Comparison of ENCODE assay signal across 15 cellular contexts in the genomic region with DNA sequence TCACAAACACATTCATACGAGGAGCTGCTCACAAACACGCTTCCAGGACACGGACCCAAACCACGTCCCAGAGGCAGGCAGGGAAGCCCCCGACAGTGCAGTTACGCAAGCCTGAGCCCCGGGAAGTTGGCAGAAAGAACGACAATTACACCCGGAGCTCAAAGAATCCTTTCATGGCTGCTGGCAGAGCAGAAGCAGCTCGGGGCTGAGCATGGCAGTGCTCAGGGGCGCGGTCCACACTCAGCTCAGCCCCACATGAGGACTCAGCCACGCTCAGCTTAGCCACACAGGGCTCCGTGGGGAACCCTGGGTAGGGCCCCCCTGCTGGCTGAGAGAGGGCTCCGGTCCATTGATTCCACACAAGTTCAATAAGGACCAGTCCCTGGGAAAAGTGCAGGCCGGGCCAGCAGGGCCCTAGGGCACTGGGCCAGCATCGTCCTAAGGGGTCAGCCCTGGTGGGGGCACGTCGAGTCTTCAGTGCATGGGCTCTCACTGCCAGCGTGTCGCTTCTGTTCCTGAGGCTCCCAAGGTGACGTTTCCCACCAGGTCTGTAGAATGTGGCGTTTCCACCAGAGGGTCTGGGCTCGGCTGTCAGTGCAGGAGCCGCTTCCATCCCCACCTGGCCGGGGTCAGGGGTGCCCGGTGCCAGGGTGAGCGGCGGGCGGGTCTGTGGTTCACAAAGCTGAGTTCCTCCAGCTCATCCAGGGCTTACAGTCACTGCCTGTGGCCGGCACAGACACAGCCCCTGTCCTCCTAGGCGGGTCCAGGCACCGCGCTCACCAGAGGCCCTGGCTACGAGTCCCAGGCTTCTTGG. TPM values are rescaled to one million over a fixed set of nuclear protein-coding genes. Genes with fewer than 3 reads are reported as not detected.
DNase-seq lines count a peak whose midpoint lies in the region; ATAC-seq, FAIRE-seq and TF ChIP-seq lines count a peak whose summit lies in the region.
"Had no signal": no experiment of that assay in that cellular context is flagged by ENCODE, and none has a peak within 500 bp of the region (broad histone marks: within the 10 kb centered on the region; RNA-seq: fewer than 3 reads in every experiment).

No MANE protein-coding gene starts in this region.

- intact Hi-C loops in dorsolateral prefrontal cortex (cut with DNase I) (no loop called here), stomach (cut with DNase I; ENCODE audit: low total_unique reads) (no loop called here)

- H3K4me3 Mint-ChIP-seq in stimulated activated naive CD8-positive, alpha-beta T cell treated with anti-CD3 and anti-CD28 coated beads, Interleukin-15, amount 100 ng/mL, for 72 hours, result peak overlapping the region in 1 of 2 donors; percentile 51
- H3K4me3 Mint-ChIP-seq: stimulated activated naive CD8-positive, alpha-beta T cell treated with anti-CD3 and anti-CD28 coated beads, Interleukin-15, Interleukin-2, amounts not matched to agents 100 ng/mL and 50 ng/mL, for 24 hours had no signal

- H3K36me3 ChIP-seq in MG63 (peaks cover 61% of the 10 kb centered on the region), mesenchymal stem cell (ENCODE audit: control insufficient read depth in 1 of 2, insufficient read depth in 2 of 2, low read depth in 1 of 2, low read length in 2 of 2) (peaks cover 53 to 63% of the 10 kb centered on the region in 2 experiments), stomach (peaks cover 0 to 38% (median 33%) of the 10 kb centered on the region in 4 donors)

- H4K8ac ChIP-seq in mesenchymal stem cell (ENCODE audit: low read length), result no peak overlapping the region

- H3K9me3 ChIP-seq in MG63 (no peaks in the 10 kb centered on the region), mesenchymal stem cell (ENCODE audit: control insufficient read depth, low read length) (no peaks in the 10 kb centered on the region), stomach (no peaks in the 10 kb centered on the region)
- H3K9me3 ChIP-seq: left lung had no signal

- no peak overlapping the region for H3K4me3 ChIP-seq in MG63
- H3K4me3 ChIP-seq in dorsolateral prefrontal cortex, result peak overlapping the region in 19 of 59 donors; percentile 1 to 40 (median 13)
- peak overlapping the region in 1 of 2 experiments; percentile 29 for H3K4me3 ChIP-seq in mesenchymal stem cell (ENCODE audit: insufficient read depth in 1 of 2, low read depth in 1 of 2, low read length in 2 of 2)
- no peak overlapping the region for H3K4me3 ChIP-seq in stomach
- H3K4me3 ChIP-seq: left lung had no signal

- H3K9ac ChIP-seq in mesenchymal stem cell (ENCODE audit: low read length), result peak overlapping the region; percentile 95

- no peak overlapping the region for H2AFZ ChIP-seq in mesenchymal stem cell (ENCODE audit: low read depth, low read length)

- H3K14ac ChIP-seq in mesenchymal stem cell (ENCODE audit: low read length in 2 of 2), result peak overlapping the region in 1 of 2 experiments; percentile 39

- peak overlapping the region; percentile 29 to 61 for H3K18ac ChIP-seq in mesenchymal stem cell (ENCODE audit: low read depth in 1 of 2, low read length in 2 of 2)

- H2BK15ac ChIP-seq in mesenchymal stem cell (ENCODE audit: low read depth, poor library complexity, severe bottlenecking), result no peak overlapping the region

- FAIRE-seq in HTR-8/SVneo (lab: Jason Lieb, UNC), result no peak
- FAIRE-seq: endometrium had no signal

- peaks cover 5 to 15% of the 10 kb centered on the region in 2 donors for H3K9me3 Mint-ChIP-seq in stimulated activated naive CD8-positive, alpha-beta T cell treated with anti-CD3 and anti-CD28 coated beads, Interleukin-15, amount 100 ng/mL, for 72 hours

- H3K27ac ChIP-seq in dorsolateral prefrontal cortex, result peak overlapping the region in 48 of 59 donors; percentile 10 to 87 (median 62)
- peak overlapping the region; percentile 0 for H3K27ac ChIP-seq in mesenchymal stem cell (ENCODE audit: low read length, poor library complexity, severe bottlenecking)
- H3K27ac ChIP-seq in stomach, result peak overlapping the region; percentile 34 to 85 (median 70)
- H3K27ac ChIP-seq: left lung, VCaP had no signal

- H2BK12ac ChIP-seq in mesenchymal stem cell (ENCODE audit: low read length in 2 of 2), result peak overlapping the region in 1 of 2 experiments; percentile 59

- WGBS in mesenchymal stem cell, result 92% methylated on average over 35 of the region's 35 CpGs
- WGBS in stomach, 5 donors, result 58 to 70% (median 62%) methylated on average over 21 to 35 of the region's 35 CpGs

- peaks cover 30% of the 10 kb centered on the region for H3K27me3 Mint-ChIP-seq in stimulated activated naive CD8-positive, alpha-beta T cell treated with anti-CD3 and anti-CD28 coated beads, Interleukin-15, amount 100 ng/mL, for 72 hours

- peak overlapping the region; percentile 28 for H4K91ac ChIP-seq in mesenchymal stem cell (ENCODE audit: low read length)

- ATAC-seq in HG02870 (IDR thresholded peaks at IDR 0.05; ENCODE audit: unreplicated experiment) (no peak), GM21737 (IDR thresholded peaks at IDR 0.05; ENCODE audit: unreplicated experiment) (no peak)
- no peak for ATAC-seq in stimulated activated naive CD8-positive, alpha-beta T cell treated with anti-CD3 and anti-CD28 coated beads, Interleukin-15, amount 100 ng/mL, for 72 hours
- ATAC-seq: left lung had no signal

- H3K27ac Mint-ChIP-seq in stimulated activated naive CD8-positive, alpha-beta T cell treated with anti-CD3 and anti-CD28 coated beads, Interleukin-15, amount 100 ng/mL, for 72 hours, result no peak overlapping the region
- H3K27ac Mint-ChIP-seq: IgD-negative memory B cell; stimulated activated naive CD8-positive, alpha-beta T cell treated with anti-CD3 and anti-CD28 coated beads, Interleukin-15, Interleukin-2, amounts not matched to agents 100 ng/mL and 50 ng/mL, for 24 hours had no signal

- H2BK120ac ChIP-seq in mesenchymal stem cell (ENCODE audit: low read depth, low read length), result no peak overlapping the region

- H3K27me3 ChIP-seq in MG63, result no peaks in the 10 kb centered on the region
- H3K27me3 ChIP-seq in dorsolateral prefrontal cortex, result no peaks in the 10 kb centered on the region
- H3K27me3 ChIP-seq in mesenchymal stem cell (ENCODE audit: control insufficient read depth in 1 of 2, insufficient read depth in 1 of 2, low read length in 2 of 2), result no peaks in the 10 kb centered on the region
- no peaks in the 10 kb centered on the region for H3K27me3 ChIP-seq in stomach
- H3K27me3 ChIP-seq: left lung had no signal

- peaks cover 23% of the 10 kb centered on the region for H3K79me1 ChIP-seq in mesenchymal stem cell (replicated peaks; ENCODE audit: low read length, poor library complexity, severe bottlenecking)

- H2BK5ac ChIP-seq in mesenchymal stem cell (ENCODE audit: low read depth, low read length, poor library complexity, severe bottlenecking), result no peak overlapping the region

- peaks cover 53% of the 10 kb centered on the region for H3K4me1 ChIP-seq in mesenchymal stem cell (ENCODE audit: control insufficient read depth, insufficient read depth, low read depth, low read length)
- peaks cover 42 to 75% (median 58%) of the 10 kb centered on the region in 4 donors for H3K4me1 ChIP-seq in stomach

- H3K4me1 Mint-ChIP-seq in stimulated activated naive CD8-positive, alpha-beta T cell treated with anti-CD3 and anti-CD28 coated beads, Interleukin-15, amount 100 ng/mL, for 72 hours, result peaks cover 77% of the 10 kb centered on the region

- H3K4ac ChIP-seq in mesenchymal stem cell (ENCODE audit: low read depth in 1 of 2, low read length in 2 of 2), result peak overlapping the region in 1 of 2 experiments; percentile 80

- TF ChIP-seq EP300 in stomach (IDR thresholded peaks at IDR 0.05), result no peak

- TF ChIP-seq CTCF in dorsolateral prefrontal cortex (IDR thresholded peaks at IDR 0.05 in 54 of 56, conservative IDR thresholded peaks at IDR 0.05 in 2 of 56; ENCODE audit: low read depth in 1 of 56, partially characterized antibody in 56 of 56), result peak in 2 of 56 donors; percentile 18 to 30
- no peak for TF ChIP-seq CTCF in stomach (IDR thresholded peaks at IDR 0.05)

- peak overlapping the region; percentile 2 for H2AK5ac ChIP-seq in mesenchymal stem cell (ENCODE audit: low read length, severe bottlenecking)

- TF ChIP-seq POLR2A in stomach (IDR thresholded peaks at IDR 0.05), result no peak

- DNase-seq in MG63 (peak; percentile 64), dorsolateral prefrontal cortex (peak in 7 of 10 donors; percentile 37 to 78 (median 74)), mesenchymal stem cell (no peak), stomach (no peak), HTR-8/SVneo (ENCODE audit: insufficient read length, low spot score) (no peak)
- DNase-seq in stimulated activated naive CD8-positive, alpha-beta T cell treated with anti-CD3 and anti-CD28 coated beads, Interleukin-15, amount 100 ng/mL, for 72 hours, result no peak
- DNase-seq: activated gamma-delta T cell treated with Interleukin-2 at 50 U/mL for 16 hours, NCI-H2171 had no signal

- no peak overlapping the region for H3K4me2 ChIP-seq in mesenchymal stem cell (ENCODE audit: low read length, poor library complexity, severe bottlenecking)

- peak overlapping the region in 1 of 2 experiments; percentile 73 for H3K23ac ChIP-seq in mesenchymal stem cell (ENCODE audit: low read length in 2 of 2)

RNA-seq across cellular contexts. Expression of a gene that starts 23.1 kb away (rescaled TPM):
- total RNA-seq in MG63 (2014; rRNA removed; shearing (Covaris generic); ENCODE audit: low replicate concordance), result 332 and 394 TPM in 2 replicates
- total RNA-seq in dorsolateral prefrontal cortex (10 to 100 TPM; 41.8 to 89.8 (median 62.7) TPM), stomach (100 to 1,000 TPM in 2 of 5 donors, 10 to 100 TPM in 3; 31.4 to 409 (median 93.4) TPM)
- 126 TPM for polyA plus RNA-seq in mesenchymal stem cell (2013, experiment 1 of 2)
- polyA plus RNA-seq in mesenchymal stem cell (2013, experiment 2 of 2), result 127 TPM
- polyA plus RNA-seq in stomach, result 100 to 1,000 TPM in 1 of 3 donors, 10 to 100 TPM in 2; 34.7 to 109 (median 62.0) TPM

Comparison
In these comparisons a context has a peak if more than half of its experiments do, and no peak if none do; other contexts are left out.
1. DNase-seq: peak in MG63 (single experiment) and dorsolateral prefrontal cortex (7 of 10); none in mesenchymal stem cell (single experiment), stomach (single experiment), HTR-8/SVneo (single experiment) and stimulated activated naive CD8-positive, alpha-beta T cell treated with anti-CD3 and anti-CD28 coated beads, Interleukin-15, amount 100 ng/mL, for 72 hours (0 of 2).
2. H3K27ac ChIP-seq: peak in every context shown above with its lines; median percentile 70 in stomach; 62 in dorsolateral prefrontal cortex; 0 in mesenchymal stem cell.